Comparison of ENCODE assay signal across 8 cellular contexts in genomic region chr1:150149490-150150453, GRCh38. TPM values are rescaled to one million over a fixed set of nuclear protein-coding genes. Genes with fewer than 3 reads are reported as not detected.
DNase-seq lines count a peak whose midpoint lies in the region; ATAC-seq and TF ChIP-seq lines count a peak whose summit lies in the region.

Gene PLEKHO1, plus strand, starts transcription at chr1:150149916. Its CDS starts 342 bp downstream, at chr1:150150258.

- intact Hi-C loops in heart left ventricle (cut with DNase I), result loop anchor here in 2 of 10 donors (5.0 kb wide), 2 partner anchors 42 to 57 kb away; no protein-coding TSS in a partner anchor

- peak; percentile 35 to 81 for TF ChIP-seq POLR2A in heart left ventricle (IDR thresholded peaks at IDR 0.05)

- DNase-seq in AG20443 (ENCODE audit: low spot score) (peak; percentile 93), T follicular helper cell (ENCODE audit: low read depth) (peak; percentile 81), adipocyte (ENCODE audit: low read depth) (peak; percentile 93), heart left ventricle (peak; percentile 89 to 94 (median 91)), progenitor cell of endocrine pancreas (ENCODE audit: low spot score, unreplicated experiment) (peak; percentile 68), ureter (ENCODE audit: low spot score) (peak; percentile 85)

- H3K36me3 Mint-ChIP-seq in progenitor cell of endocrine pancreas (ENCODE audit: insufficient read depth), result peaks cover 14% of the 10 kb centered on the region

- ATAC-seq in GM19351 (IDR thresholded peaks at IDR 0.05; ENCODE audit: unreplicated experiment) (peak; percentile 62), heart left ventricle (peak; percentile 28 to 87 (median 80))

- peak within 1 kb of the TSS; percentile 93 for H3K4me3 Mint-ChIP-seq in progenitor cell of endocrine pancreas (ENCODE audit: low read depth)

- no peak for TF ChIP-seq CTCF in heart left ventricle (IDR thresholded peaks at IDR 0.05)
- no peak for TF ChIP-seq CTCF in progenitor cell of endocrine pancreas (IDR thresholded peaks at IDR 0.05; ENCODE audit: unreplicated experiment)

- H3K27me3 Mint-ChIP-seq in progenitor cell of endocrine pancreas, result no peaks in the 10 kb centered on the region

- no peaks in the 10 kb centered on the region for H3K9me3 ChIP-seq in KOPT-K1 (ENCODE audit: insufficient read depth, low read length, poor library complexity, severe bottlenecking)
- no peaks in the 10 kb centered on the region for H3K9me3 ChIP-seq in adipocyte (ENCODE audit: control insufficient read depth, low read length)
- H3K9me3 ChIP-seq in heart left ventricle, result no peaks in the 10 kb centered on the region

- H3K27ac Mint-ChIP-seq in progenitor cell of endocrine pancreas, result peak within 1 kb of the TSS; percentile 97

- WGBS in heart left ventricle, 4 donors, result 0 to 1% (median 0%) methylated on average over 35 to 138 of the region's 138 CpGs

- peak within 1 kb of the TSS; percentile 88 for H3K9ac ChIP-seq in adipocyte (ENCODE audit: low read length)

- H3K4me1 ChIP-seq in adipocyte (ENCODE audit: control insufficient read depth, insufficient read depth, low read length), result peaks cover 37% of the 10 kb centered on the region
- H3K4me1 ChIP-seq in heart left ventricle, result peaks cover 3 to 53% (median 42%) of the 10 kb centered on the region in 12 donors

- H3K27ac ChIP-seq in KOPT-K1 (ENCODE audit: low read depth, low read length, poor library complexity, severe bottlenecking), result peak within 1 kb of the TSS; percentile 100
- H3K27ac ChIP-seq in heart left ventricle, result peak within 1 kb of the TSS; percentile 85 to 98 (median 92)

- H3K4me1 Mint-ChIP-seq in progenitor cell of endocrine pancreas (ENCODE audit: low read depth), result peaks cover 34% of the 10 kb centered on the region

- H3K27me3 ChIP-seq in adipocyte (replicated peaks; ENCODE audit: control insufficient read depth, insufficient read depth, low read length) (no peaks in the 10 kb centered on the region), heart left ventricle (no peaks in the 10 kb centered on the region)

- H3K36me3 ChIP-seq in KOPT-K1 (ENCODE audit: insufficient read depth, low read length) (peaks cover 31% of the 10 kb centered on the region), adipocyte (ENCODE audit: control insufficient read depth, insufficient read depth, low read length, severe bottlenecking) (peaks cover 12% of the 10 kb centered on the region), heart left ventricle (peaks cover 0 to 34% (median 26%) of the 10 kb centered on the region in 9 donors)

- H3K9me3 Mint-ChIP-seq in progenitor cell of endocrine pancreas (ENCODE audit: low read depth), result no peaks in the 10 kb centered on the region

- H3K4me3 ChIP-seq in adipocyte (ENCODE audit: low read length) (peak within 1 kb of the TSS; percentile 85), heart left ventricle (peak within 1 kb of the TSS; percentile 71 to 93 (median 86))

RNA-seq across cellular contexts. Expression of gene PLEKHO1, which starts in this region (rescaled TPM):
- total RNA-seq in heart left ventricle, result 100 to 1,000 TPM in 2 of 9 donors, 10 to 100 TPM in 7; 46.8 to 152 (median 67.6) TPM
- polyA plus RNA-seq in heart left ventricle, result 100 to 1,000 TPM; 184 to 200 TPM
- 85.2 and 87.6 TPM in 2 replicates for total RNA-seq in progenitor cell of endocrine pancreas
- total RNA-seq in ureter, result 28.9 TPM

Comparison
In these comparisons a context has a peak if more than half of its experiments do, and no peak if none do; other contexts are left out.
1. Peak in every context shown above with its lines: DNase-seq, ATAC-seq, H3K4me3 ChIP-seq and H3K27ac ChIP-seq.